ENCODE assay signal across 14 cellular contexts in genomic region chr11:61082931-61083531, GRCh38. TPM values are rescaled to one million over a fixed set of nuclear protein-coding genes. Genes with fewer than 3 reads are reported as not detected.
A peak's percentile ranks its signal among the peaks of the same experiment; 100 is the strongest.
DNase-seq lines count a peak whose midpoint lies in the region; ATAC-seq, FAIRE-seq and TF ChIP-seq lines count a peak whose summit lies in the region.
"Had no signal": no experiment of that assay in that cellular context is flagged by ENCODE, and none has a peak within 500 bp of the region (broad histone marks: within the 10 kb centered on the region; RNA-seq: fewer than 3 reads in every experiment).

No MANE protein-coding gene starts in this region.

- H3K9me3 ChIP-seq in small intestine (ENCODE audit: control insufficient read depth, low read depth) (no peaks in the 10 kb centered on the region), ovary (no peaks in the 10 kb centered on the region)
- H3K9me3 ChIP-seq: SJSA1 had no signal

- DNase-seq in GM13976 (ENCODE audit: low spot score) (peak; percentile 22), small intestine (no peak), NCI-H187 treated with DMSO at 0.1 percent for 48 hours (lab: John Stamatoyannopoulos, UW) (no peak), ovary (no peak)
- DNase-seq in activated CD4-positive, CD25-positive, alpha-beta regulatory T cell treated with anti-CD3 and anti-CD28 coated beads, Interleukin-2, amount 50 U/mL, for 72 hours = peak; percentile 65
- peak; percentile 66 for DNase-seq in activated naive CD8-positive, alpha-beta T cell treated with anti-CD3 and anti-CD28 coated beads, Interleukin-2, amount 10 ng/mL, durations not matched to agents 7 days and 5 days
- DNase-seq: C1 segment of cervical spinal cord, cerebellar nuclear complex, EL, MV-4-11, NCI-H2227 treated with DMSO at 0.1 percent for 48 hours had no signal

- POLR2A ChIA-PET in activated naive CD8-positive, alpha-beta T cell treated with anti-CD3 and anti-CD28 coated beads, Interleukin-2, amount 10 ng/mL, durations not matched to agents 7 days and 5 days (lab: Charles Lee) = interaction anchor here (0.5 to 4.3 kb wide), 22 partner anchors 8 to 168 kb away, joined by 3 to 44 read pairs (median 6); partner anchors contain the start of gene CD5

- no peak for TF ChIP-seq CTCF in GM13976 (IDR thresholded peaks at IDR 0.05; ENCODE audit: borderline replicate concordance, control extremely low read depth, extremely low read depth, insufficient read depth, missing control alignments)
- no peak for TF ChIP-seq CTCF in ovary (IDR thresholded peaks at IDR 0.05)

- WGBS in small intestine, 3 donors = 72 to 79% (median 73%) methylated on average over 14 of the region's 14 CpGs
- 84 to 87% (median 84%) methylated on average over 14 of the region's 14 CpGs for WGBS in ovary, 3 donors

- H3K27ac ChIP-seq in small intestine (ENCODE audit: low read depth in 1 of 2, low read length in 1 of 2) (peak overlapping the region; percentile 65 to 79), ovary (no peak overlapping the region)
- H3K27ac ChIP-seq: SJSA1 had no signal

- H3K4me1 ChIP-seq in small intestine (ENCODE audit: control insufficient read depth in 2 of 2, insufficient read depth in 1 of 2, low read depth in 1 of 2, low read length in 1 of 2) (no peaks in the 10 kb centered on the region), ovary (ENCODE audit: insufficient read depth) (no peaks in the 10 kb centered on the region)
- H3K4me1 ChIP-seq: SJSA1 had no signal

- peaks cover 1% of the 10 kb centered on the region for H3K9me3 Mint-ChIP-seq in activated naive CD8-positive, alpha-beta T cell treated with anti-CD3 and anti-CD28 coated beads, Interleukin-2, amount 10 ng/mL, durations not matched to agents 7 days and 5 days

- peak overlapping the region; percentile 82 for H3K4me3 Mint-ChIP-seq in activated naive CD8-positive, alpha-beta T cell treated with anti-CD3 and anti-CD28 coated beads, Interleukin-2, amount 10 ng/mL, durations not matched to agents 7 days and 5 days

- FAIRE-seq in small intestine (lab: Jason Lieb, UNC) = no peak

- no peak for TF ChIP-seq EP300 in ovary (IDR thresholded peaks at IDR 0.05)

- no peaks in the 10 kb centered on the region for H3K36me3 Mint-ChIP-seq in activated naive CD8-positive, alpha-beta T cell treated with anti-CD3 and anti-CD28 coated beads, Interleukin-2, amount 10 ng/mL, durations not matched to agents 7 days and 5 days

- H3K27me3 Mint-ChIP-seq in activated naive CD8-positive, alpha-beta T cell treated with anti-CD3 and anti-CD28 coated beads, Interleukin-2, amount 10 ng/mL, durations not matched to agents 7 days and 5 days = no peaks in the 10 kb centered on the region

- TF ChIP-seq POLR2A in ovary (IDR thresholded peaks at IDR 0.05) = no peak

- peak overlapping the region; percentile 97 for H3K27ac Mint-ChIP-seq in activated naive CD8-positive, alpha-beta T cell treated with anti-CD3 and anti-CD28 coated beads, Interleukin-2, amount 10 ng/mL, durations not matched to agents 7 days and 5 days
- H3K27ac Mint-ChIP-seq: progenitor cell of endocrine pancreas had no signal

- no peak overlapping the region for H3K4me3 ChIP-seq in small intestine (ENCODE audit: low read depth in 1 of 2, low read length in 2 of 2)
- no peak overlapping the region for H3K4me3 ChIP-seq in ovary
- H3K4me3 ChIP-seq: SJSA1 had no signal

- H3K4me1 Mint-ChIP-seq in activated naive CD8-positive, alpha-beta T cell treated with anti-CD3 and anti-CD28 coated beads, Interleukin-2, amount 10 ng/mL, durations not matched to agents 7 days and 5 days = peaks cover 60% of the 10 kb centered on the region

- intact Hi-C loops in ovary (cut with DNase I) = no loop called here

- no peaks in the 10 kb centered on the region for H3K36me3 ChIP-seq in small intestine (ENCODE audit: control insufficient read depth in 2 of 2, insufficient read depth in 2 of 2, low read length in 2 of 2)
- H3K36me3 ChIP-seq in ovary = no peaks in the 10 kb centered on the region
- H3K36me3 ChIP-seq: SJSA1 had no signal

- H3K27me3 ChIP-seq in small intestine (ENCODE audit: control insufficient read depth in 2 of 2, insufficient read depth in 2 of 2, low read length in 2 of 2) (no peaks in the 10 kb centered on the region), ovary (no peaks in the 10 kb centered on the region)

- in situ Hi-C loops in GM13976 (cut with MboI; ENCODE audit: low sequenced_read_pairs, unreplicated experiment) = no loop called here

- peak; percentile 37 for ATAC-seq in activated naive CD8-positive, alpha-beta T cell treated with anti-CD3 and anti-CD28 coated beads, Interleukin-2, amount 10 ng/mL, durations not matched to agents 7 days and 5 days (ENCODE audit: low read depth)
- no peak for ATAC-seq in HG03565 (IDR thresholded peaks at IDR 0.05; ENCODE audit: unreplicated experiment)

RNA-seq across cellular contexts. Expression of gene CD5, which starts 19.3 kb away (rescaled TPM):
- total RNA-seq in activated naive CD8-positive, alpha-beta T cell treated with anti-CD3 and anti-CD28 coated beads, Interleukin-2, amount 10 ng/mL, durations not matched to agents 7 days and 5 days = 100 to 1,000 TPM; 303 to 313 TPM
- under 1 TPM; 0.22 to 0.91 (median 0.81) TPM for polyA plus RNA-seq in small intestine
- total RNA-seq in ovary = 1 to 10 TPM in 1 of 7 donors, under 1 TPM in 5, not detected in 1; 0.12 to 1.3 (median 0.29) TPM
- under 1 TPM; 0.12 to 0.83 TPM for polyA plus RNA-seq in ovary
- total RNA-seq: progenitor cell of endocrine pancreas, SJSA1 had no signal

Comparison
In these comparisons a context has a peak if more than half of its experiments do, and no peak if none do; other contexts are left out.
1. DNase-seq: peak in GM13976 (single experiment), activated CD4-positive, CD25-positive, alpha-beta regulatory T cell treated with anti-CD3 and anti-CD28 coated beads, Interleukin-2, amount 50 U/mL, for 72 hours (single experiment) and activated naive CD8-positive, alpha-beta T cell treated with anti-CD3 and anti-CD28 coated beads, Interleukin-2, amount 10 ng/mL, durations not matched to agents 7 days and 5 days (single experiment); none in small intestine (single experiment), NCI-H187 treated with DMSO at 0.1 percent for 48 hours (single experiment) and ovary (0 of 5).
2. H3K27ac ChIP-seq: peak in small intestine (2 of 2); none in ovary (0 of 2).
3. RNA of gene CD5, which starts 19.3 kb away (total RNA-seq): 303 to 313 TPM in activated naive CD8-positive, alpha-beta T cell treated with anti-CD3 and anti-CD28 coated beads, Interleukin-2, amount 10 ng/mL, durations not matched to agents 7 days and 5 days; 0.12 to 1.3 TPM in ovary; every median in the first group is over 100 times any median in the second.